ENCODE assay signal across 8 cellular contexts in genomic region chr1:161399257-161399998, GRCh38. TPM values are rescaled to one million over a fixed set of nuclear protein-coding genes. Genes with fewer than 3 reads are reported as not detected.
DNase-seq lines count a peak whose midpoint lies in the region; ATAC-seq and TF ChIP-seq lines count a peak whose summit lies in the region.

No MANE protein-coding gene starts in this region.

- H3K36me3 Mint-ChIP-seq in Calu3 (ENCODE audit: insufficient read depth, unreplicated experiment) = peaks cover 18% of the 10 kb centered on the region
- H3K36me3 Mint-ChIP-seq in endodermal cell (ENCODE audit: low read depth) = peaks cover 2% of the 10 kb centered on the region

- H3K9me3 ChIP-seq in NT2/D1 (ENCODE audit: insufficient read depth, low read length) (no peaks in the 10 kb centered on the region), endodermal cell (ENCODE audit: control insufficient read depth, low read length) (no peaks in the 10 kb centered on the region), mesodermal cell (ENCODE audit: control insufficient read depth, low read length) (no peaks in the 10 kb centered on the region)

- WGBS in endodermal cell (ENCODE audit: insufficient coverage in 1 of 2, insufficient read length in 1 of 2), 2 experiments = 1% methylated on average over 34 to 53 of the region's 53 CpGs
- WGBS in mesodermal cell (ENCODE audit: insufficient coverage in 2 of 2), 2 experiments = 1% methylated on average over 43 to 51 of the region's 53 CpGs

- no peaks in the 10 kb centered on the region for H3K4me1 ChIP-seq in NT2/D1 (ENCODE audit: insufficient read depth, insufficient read length)
- no peaks in the 10 kb centered on the region for H3K4me1 ChIP-seq in endodermal cell (ENCODE audit: control insufficient read depth, insufficient read depth, low read length)
- H3K4me1 ChIP-seq in mesodermal cell (ENCODE audit: control insufficient read depth, insufficient read depth, low read length, poor library complexity, severe bottlenecking) = no peaks in the 10 kb centered on the region

- H3K36me3 ChIP-seq in NT2/D1 (ENCODE audit: insufficient read depth, insufficient read length, low read length) (no peaks in the 10 kb centered on the region), endodermal cell (ENCODE audit: control insufficient read depth, insufficient read depth, low read length) (no peaks in the 10 kb centered on the region), mesodermal cell (ENCODE audit: control insufficient read depth, insufficient read depth, low read length) (no peaks in the 10 kb centered on the region)

- H3K4me1 Mint-ChIP-seq in Calu3 (ENCODE audit: low read depth, unreplicated experiment) (peaks cover 21% of the 10 kb centered on the region), endodermal cell (peaks cover 4% of the 10 kb centered on the region)

- ATAC-seq in GM21381 (IDR thresholded peaks at IDR 0.05; ENCODE audit: unreplicated experiment) = peak; percentile 76

- H3K4me3 Mint-ChIP-seq in Calu3 (ENCODE audit: low read depth, unreplicated experiment) (peak overlapping the region; percentile 89), endodermal cell (peak overlapping the region; percentile 89)

- H3K27me3 Mint-ChIP-seq in Calu3 (ENCODE audit: unreplicated experiment) (no peaks in the 10 kb centered on the region), endodermal cell (ENCODE audit: insufficient read depth) (peaks cover 24% of the 10 kb centered on the region)

- H3K27me3 ChIP-seq in NT2/D1 (ENCODE audit: insufficient read depth, insufficient read length) (no peaks in the 10 kb centered on the region), endodermal cell (ENCODE audit: control insufficient read depth, insufficient read depth, low read length, poor library complexity, severe bottlenecking) (no peaks in the 10 kb centered on the region)

- H3K27ac ChIP-seq in endodermal cell (ENCODE audit: low read depth, low read length) (peak overlapping the region; percentile 98), mesodermal cell (ENCODE audit: low read depth, low read length, severe bottlenecking) (peak overlapping the region; percentile 100)

- H3K9me3 Mint-ChIP-seq in Calu3 (ENCODE audit: low read depth, unreplicated experiment) (no peaks in the 10 kb centered on the region), endodermal cell (peaks cover 11% of the 10 kb centered on the region)

- H3K4me3 ChIP-seq in NT2/D1 (ENCODE audit: insufficient read length, low read depth) (peak overlapping the region; percentile 82), endodermal cell (ENCODE audit: low read length) (peak overlapping the region; percentile 96), mesodermal cell (ENCODE audit: extremely low read depth, insufficient read depth, low read length, poor library complexity, severe bottlenecking) (peak overlapping the region; percentile 75)

- peak; percentile 85 for DNase-seq in Calu3
- DNase-seq in HUDEP-2 (lab: John Stamatoyannopoulos, UW; ENCODE audit: unreplicated experiment in 76 of 76) = peak; percentile 58 to 97 (median 90)
- peak; percentile 87 for DNase-seq in NT2/D1 (ENCODE audit: low read depth, low spot score)
- DNase-seq in activated CD8-positive, alpha-beta memory T cell treated with anti-CD3 and anti-CD28 coated beads, Interleukin-2, amount 50 U/mL, for 24 hours (ENCODE audit: extremely low read depth) = peak; percentile 86
- DNase-seq in endodermal cell = peak; percentile 94
- peak; percentile 92 for DNase-seq in stimulated activated CD8-positive, alpha-beta memory T cell treated with anti-CD3 and anti-CD28 coated beads, Interleukin-15, amount 100 ng/mL, for 24 hours (ENCODE audit: low read depth)

- H3K9ac ChIP-seq in NT2/D1 (ENCODE audit: insufficient read length, low read depth) = peak overlapping the region; percentile 85
- H3K9ac ChIP-seq in endodermal cell (ENCODE audit: extremely low read depth, low read length, poor library complexity, severe bottlenecking) = peak overlapping the region; percentile 94

- CTCF ChIA-PET in Calu3 (lab: Charles Lee) = no interaction called here

- H3K27ac Mint-ChIP-seq in Calu3 (ENCODE audit: unreplicated experiment) = peak overlapping the region; percentile 99
- H3K27ac Mint-ChIP-seq in endodermal cell = peak overlapping the region; percentile 99

- no peak for TF ChIP-seq CTCF in Calu3 (IDR thresholded peaks at IDR 0.05; ENCODE audit: unreplicated experiment)
- TF ChIP-seq CTCF in endodermal cell (conservative IDR thresholded peaks at IDR 0.05) = peak; percentile 68

- no TSS peak for BruUV-seq in Calu3 (replicated peaks; lab: Mats Ljungman, UMichigan)

- intact Hi-C loops in Calu3 (cut with micrococcal nuclease; ENCODE audit: unreplicated experiment) = no loop called here

RNA-seq across cellular contexts. Expression of gene CFAP126, which starts 31.8 kb away (rescaled TPM):
- total RNA-seq in Calu3 (2022) = not detected in 2 replicates
- total RNA-seq in endodermal cell = 1 to 10 TPM in 1 of 2 donors, under 1 TPM in 1; 0.86 to 1.2 TPM
- 0.32 TPM for polyA plus RNA-seq in endodermal cell (2013, experiment 1 of 2)
- polyA plus RNA-seq in endodermal cell (2013, experiment 2 of 2) = not detected
- polyA plus RNA-seq in mesodermal cell (2013, experiment 1 of 2) = not detected
- not detected for polyA plus RNA-seq in mesodermal cell (2013, experiment 2 of 2)

Comparison
In these comparisons a context has a peak if more than half of its experiments do, and no peak if none do; other contexts are left out.
1. Peak in every context shown above with its lines: DNase-seq, ATAC-seq, H3K4me3 ChIP-seq and H3K27ac ChIP-seq.